ENCODE assay signal across 4 cellular contexts in the genomic region with DNA sequence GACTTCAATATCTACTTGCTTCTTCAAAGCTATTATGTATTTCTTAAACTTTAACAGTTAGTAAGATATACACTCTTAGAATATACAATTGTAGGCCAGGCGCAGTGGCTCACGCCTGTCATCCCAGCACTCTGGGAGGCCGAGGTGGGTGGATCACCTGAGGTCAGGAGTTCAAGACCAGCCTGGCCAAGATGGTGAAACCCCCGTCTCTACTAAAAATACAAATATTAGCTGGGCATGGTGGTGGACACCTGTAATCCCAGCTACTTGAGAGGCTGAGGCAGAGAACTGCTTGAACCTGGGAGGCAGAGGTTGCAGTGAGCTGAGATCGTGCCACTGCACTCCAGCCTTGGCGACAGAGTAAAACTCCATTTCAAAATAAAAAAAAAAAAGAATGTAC.
A peak's percentile ranks its signal among the peaks of the same experiment; 100 is the strongest.
DNase-seq lines count a peak whose midpoint lies in the region; ATAC-seq, FAIRE-seq and TF ChIP-seq lines count a peak whose summit lies in the region.
"Not testable (repeated sequence)": the region's sequence is repeated elsewhere in the genome, so short reads cannot be mapped to it uniquely, and the experiment has no call there.

No MANE protein-coding gene starts in this region.

- POLR2A ChIA-PET in CD8-positive, alpha-beta memory T cell (lab: Charles Lee): interaction anchor here (0.7 kb wide), 1 partner anchor 19 kb away, joined by 4 read pairs; no protein-coding TSS in a partner anchor
- POLR2A ChIA-PET in K562 (lab: Yijun Ruan, JAX): interaction anchor here (0.6 kb wide), 1 partner anchor 10 kb away, joined by 3 read pairs; no protein-coding TSS in a partner anchor

- peak; percentile 50 for TF ChIP-seq POLR2A in K562 (conservative IDR thresholded peaks at IDR 0.05)
- not testable (repeated sequence) for TF ChIP-seq POLR2A in right lobe of liver (IDR thresholded peaks at IDR 0.05)

- not testable (repeated sequence) for H4K20me1 ChIP-seq in K562 (replicated peaks; ENCODE audit: control insufficient read depth, insufficient read depth, low read length); hepatocyte (ENCODE audit: insufficient read depth, poor library complexity, severe bottlenecking)

- intact Hi-C loops in K562 (cut with micrococcal nuclease): loop anchor here (10.0 kb wide), 1 partner anchor 491 kb away; a partner anchor contains a TSS
- intact Hi-C loops in right lobe of liver (cut with DNase I): not testable (repeated sequence)

- not testable (repeated sequence) for H2AFZ ChIP-seq in K562 (ENCODE audit: low read depth, low read length); hepatocyte

- H3K4me3 Mint-ChIP-seq in CD8-positive, alpha-beta memory T cell: not testable (repeated sequence)

- in situ Hi-C loops in K562 (cut with MboI): loop anchor here (10.0 kb wide), 1 partner anchor 301 kb away; no protein-coding TSS in a partner anchor

- not testable (repeated sequence) for H3K4me1 Mint-ChIP-seq in CD8-positive, alpha-beta memory T cell

- FAIRE-seq in K562 (lab: Jason Lieb, UNC): not testable (repeated sequence)

- H3K9me1 ChIP-seq in K562 (ENCODE audit: control insufficient read depth, insufficient read depth, low read length): not testable (repeated sequence)

- not testable (repeated sequence) for H3K36me3 Mint-ChIP-seq in CD8-positive, alpha-beta memory T cell

- H3K27me3 Mint-ChIP-seq in CD8-positive, alpha-beta memory T cell: not testable (repeated sequence)

- peaks cover 69% of the 10 kb centered on the region for H3K79me2 ChIP-seq in K562 (ENCODE audit: control insufficient read depth, insufficient read depth, low read length)
- not testable (repeated sequence) for H3K79me2 ChIP-seq in hepatocyte

- BruUV-seq in K562 (replicated peaks; lab: Mats Ljungman, UMichigan): not testable (repeated sequence)

- H3K9ac ChIP-seq in K562 (ENCODE audit: insufficient read depth in 1 of 2, low read depth in 2 of 2, low read length in 2 of 2): peak overlapping the region; percentile 77 to 92

- peak; percentile 9 for ATAC-seq in K562
- ATAC-seq in right lobe of liver: not testable (repeated sequence)

- not testable (repeated sequence) for H3K9me3 Mint-ChIP-seq in CD8-positive, alpha-beta memory T cell

- not testable (repeated sequence) for H3K27me3 ChIP-seq in CD8-positive, alpha-beta memory T cell (ENCODE audit: insufficient read depth, low read length, poor library complexity, severe bottlenecking); K562 (ENCODE audit: control insufficient read depth in 2 of 2, insufficient read depth in 2 of 2, low read length in 2 of 2); hepatocyte; right lobe of liver

- not testable (repeated sequence) for TF ChIP-seq EP300 in K562 (IDR thresholded peaks at IDR 0.05; ENCODE audit: low read length)

- not testable (repeated sequence) for H3K36me3 ChIP-seq in CD8-positive, alpha-beta memory T cell (ENCODE audit: insufficient read depth, low read length); hepatocyte (replicated peaks; ENCODE audit: insufficient read depth, low read depth); right lobe of liver
- peaks cover 36% of the 10 kb centered on the region for H3K36me3 ChIP-seq in K562 (ENCODE audit: control insufficient read depth, insufficient read depth, low read length)

- 4% methylated on average over 6 of the region's 6 CpGs for WGBS in K562 (ENCODE audit: insufficient coverage, low coverage, missing lambda C conversion rate)
- WGBS in hepatocyte (ENCODE audit: low lambda C conversion rate, missing lambda C conversion rate): 97% methylated on average over 6 of the region's 6 CpGs
- 81% methylated on average over 6 of the region's 6 CpGs for WGBS in right lobe of liver (ENCODE audit: insufficient coverage, low coverage, low lambda C conversion rate, missing lambda C conversion rate)

- H3K4me3 ChIP-seq in CD8-positive, alpha-beta memory T cell (ENCODE audit: low read length); hepatocyte; right lobe of liver: not testable (repeated sequence)
- peak overlapping the region; percentile 49 for H3K4me3 ChIP-seq in K562

- DNase-seq in CD8-positive, alpha-beta memory T cell; hepatocyte (ENCODE audit: low spot score); right lobe of liver: not testable (repeated sequence)
- DNase-seq in K562 (ENCODE audit: extremely low read depth in 1 of 4, low spot score in 3 of 4): peak in 1 of 4 experiments; percentile 41

- CTCF ChIA-PET in CD8-positive, alpha-beta memory T cell (lab: Charles Lee): not testable (repeated sequence)
- CTCF ChIA-PET in K562 (lab: Yijun Ruan, JAX; ENCODE audit: low intra/inter-chr PET ratio): interaction anchor here (0.6 kb wide), 1 partner anchor 304 kb away, joined by 3 read pairs; no protein-coding TSS in a partner anchor

- not testable (repeated sequence) for H3K9me3 ChIP-seq in CD8-positive, alpha-beta memory T cell (ENCODE audit: low read length); K562 (replicated peaks; ENCODE audit: control insufficient read depth, insufficient read depth, low read depth, low read length); hepatocyte (ENCODE audit: low read depth); right lobe of liver

- H3K4me2 ChIP-seq in K562 (ENCODE audit: insufficient read depth, low read length): peak overlapping the region; percentile 87
- H3K4me2 ChIP-seq in hepatocyte: not testable (repeated sequence)

- H3K4me1 ChIP-seq in CD8-positive, alpha-beta memory T cell (ENCODE audit: insufficient read depth, low read length); hepatocyte (ENCODE audit: insufficient read depth): not testable (repeated sequence)
- peaks cover 5 to 30% of the 10 kb centered on the region in 2 experiments; a peak in 4 of 5 replicates for H3K4me1 ChIP-seq in K562 (replicated peaks in 1 of 2; ENCODE audit: control insufficient read depth in 2 of 2, insufficient read depth in 2 of 2, low read length in 2 of 2)
- H3K4me1 ChIP-seq in right lobe of liver: peaks cover 0 to 15% (median 3%) of the 10 kb centered on the region in 4 donors

- not testable (repeated sequence) for H3K27ac Mint-ChIP-seq in CD8-positive, alpha-beta memory T cell

- not testable (repeated sequence) for H3K9me2 ChIP-seq in hepatocyte (replicated peaks; ENCODE audit: insufficient read depth)

- TF ChIP-seq CTCF in K562 (IDR thresholded peaks at IDR 0.05 in 2 of 3, conservative IDR thresholded peaks at IDR 0.05 in 1 of 3; ENCODE audit: insufficient read depth in 2 of 3, low read depth in 1 of 3, low read length in 3 of 3); hepatocyte (IDR thresholded peaks at IDR 0.05; ENCODE audit: poor library complexity); right lobe of liver (IDR thresholded peaks at IDR 0.05): not testable (repeated sequence)

- 0 out of 4 replicates have a peak, but pooled peaks of 1 of the 2 experiments have one; percentile 5 for TF ChIP-seq RAD21 in K562 (CRISPR knock-in tag; conservative IDR thresholded peaks at IDR 0.05 in 1 of 2, IDR thresholded peaks at IDR 0.05 in 1 of 2)

- peak overlapping the region; percentile 49 for H3K27ac ChIP-seq in CD8-positive, alpha-beta memory T cell (ENCODE audit: low read depth, low read length)
- H3K27ac ChIP-seq in K562 (ENCODE audit: extremely low read depth, low read depth, low read length) (peak overlapping the region; percentile 93), hepatocyte (peak overlapping the region; percentile 18), right lobe of liver (peak overlapping the region in 2 of 3 donors; percentile 7 to 14)

TF ChIP-seq in K562, 482 proteins besides CTCF, POLR2A, EP300 and RAD21 (continues in another document):
- TF ChIP-seq PTTG1 (tag; IDR thresholded peaks at IDR 0.05; ENCODE audit: low read depth): peak; percentile 42; the same call in 1 of the 2 replicates
- TF ChIP-seq, protein P1, sequence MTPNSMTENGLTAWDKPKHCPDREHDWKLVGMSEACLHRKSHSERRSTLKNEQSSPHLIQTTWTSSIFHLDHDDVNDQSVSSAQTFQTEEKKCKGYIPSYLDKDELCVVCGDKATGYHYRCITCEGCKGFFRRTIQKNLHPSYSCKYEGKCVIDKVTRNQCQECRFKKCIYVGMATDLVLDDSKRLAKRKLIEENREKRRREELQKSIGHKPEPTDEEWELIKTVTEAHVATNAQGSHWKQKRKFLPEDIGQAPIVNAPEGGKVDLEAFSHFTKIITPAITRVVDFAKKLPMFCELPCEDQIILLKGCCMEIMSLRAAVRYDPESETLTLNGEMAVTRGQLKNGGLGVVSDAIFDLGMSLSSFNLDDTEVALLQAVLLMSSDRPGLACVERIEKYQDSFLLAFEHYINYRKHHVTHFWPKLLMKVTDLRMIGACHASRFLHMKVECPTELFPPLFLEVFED (CRISPR knock-in tag; conservative IDR thresholded peaks at IDR 0.05): peak; percentile 76; the same call in 1 of the 2 replicates
- TF ChIP-seq, protein P2, sequence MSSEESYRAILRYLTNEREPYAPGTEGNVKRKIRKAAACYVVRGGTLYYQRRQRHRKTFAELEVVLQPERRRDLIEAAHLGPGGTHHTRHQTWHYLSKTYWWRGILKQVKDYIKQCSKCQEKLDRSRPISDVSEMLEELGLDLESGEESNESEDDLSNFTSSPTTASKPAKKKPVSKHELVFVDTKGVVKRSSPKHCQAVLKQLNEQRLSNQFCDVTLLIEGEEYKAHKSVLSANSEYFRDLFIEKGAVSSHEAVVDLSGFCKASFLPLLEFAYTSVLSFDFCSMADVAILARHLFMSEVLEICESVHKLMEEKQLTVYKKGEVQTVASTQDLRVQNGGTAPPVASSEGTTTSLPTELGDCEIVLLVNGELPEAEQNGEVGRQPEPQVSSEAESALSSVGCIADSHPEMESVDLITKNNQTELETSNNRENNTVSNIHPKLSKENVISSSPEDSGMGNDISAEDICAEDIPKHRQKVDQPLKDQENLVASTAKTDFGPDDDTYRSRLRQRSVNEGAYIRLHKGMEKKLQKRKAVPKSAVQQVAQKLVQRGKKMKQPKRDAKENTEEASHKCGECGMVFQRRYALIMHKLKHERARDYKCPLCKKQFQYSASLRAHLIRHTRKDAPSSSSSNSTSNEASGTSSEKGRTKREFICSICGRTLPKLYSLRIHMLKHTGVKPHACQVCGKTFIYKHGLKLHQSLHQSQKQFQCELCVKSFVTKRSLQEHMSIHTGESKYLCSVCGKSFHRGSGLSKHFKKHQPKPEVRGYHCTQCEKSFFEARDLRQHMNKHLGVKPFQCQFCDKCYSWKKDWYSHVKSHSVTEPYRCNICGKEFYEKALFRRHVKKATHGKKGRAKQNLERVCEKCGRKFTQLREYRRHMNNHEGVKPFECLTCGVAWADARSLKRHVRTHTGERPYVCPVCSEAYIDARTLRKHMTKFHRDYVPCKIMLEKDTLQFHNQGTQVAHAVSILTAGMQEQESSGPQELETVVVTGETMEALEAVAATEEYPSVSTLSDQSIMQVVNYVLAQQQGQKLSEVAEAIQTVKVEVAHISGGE (CRISPR knock-in tag; IDR thresholded peaks at IDR 0.05): 0 out of 6 replicates have a peak, but pooled peaks of 1 of the 3 experiments have one; percentile 20
- TF ChIP-seq SMARCA4 (IDR thresholded peaks at IDR 0.05): peak; percentile 27; the same call in 1 of the 2 replicates

Comparison
In these comparisons a context has a peak if more than half of its experiments do, and no peak if none do; other contexts are left out.
1. H3K27ac ChIP-seq: peak in every context shown above with its lines; median percentile 93 in K562; 49 in CD8-positive, alpha-beta memory T cell; 18 in hepatocyte; 10 in right lobe of liver.